ENCODE assay signal across 18 cellular contexts in genomic region chr11:64321026-64321425, GRCh38. TPM values are rescaled to one million over a fixed set of nuclear protein-coding genes. Genes with fewer than 3 reads are reported as not detected.
DNase-seq lines count a peak whose midpoint lies in the region; ATAC-seq and TF ChIP-seq lines count a peak whose summit lies in the region.
"Had no signal": no experiment of that assay in that cellular context is flagged by ENCODE, and none has a peak within 500 bp of the region (broad histone marks: within the 10 kb centered on the region; RNA-seq: fewer than 3 reads in every experiment).

No MANE protein-coding gene starts in this region.

- H3K27me3 ChIP-seq in breast epithelium (no peaks in the 10 kb centered on the region), muscle layer of duodenum (ENCODE audit: low read depth, low read length) (no peaks in the 10 kb centered on the region), transverse colon (no peaks in the 10 kb centered on the region), tibial nerve (no peaks in the 10 kb centered on the region)

- H3K9me3 ChIP-seq in breast epithelium = no peaks in the 10 kb centered on the region
- no peaks in the 10 kb centered on the region for H3K9me3 ChIP-seq in muscle layer of duodenum (ENCODE audit: control insufficient read depth in 1 of 2, low read length in 2 of 2)
- no peaks in the 10 kb centered on the region for H3K9me3 ChIP-seq in transverse colon
- no peaks in the 10 kb centered on the region for H3K9me3 ChIP-seq in tibial nerve

- no peak for ATAC-seq in HG03175 (IDR thresholded peaks at IDR 0.05; ENCODE audit: unreplicated experiment)

- TF ChIP-seq EP300 in transverse colon (IDR thresholded peaks at IDR 0.05; ENCODE audit: low read depth) (no peak), tibial nerve (IDR thresholded peaks at IDR 0.05) (no peak)

- H3K36me3 ChIP-seq in breast epithelium (no peaks in the 10 kb centered on the region), muscle layer of duodenum (ENCODE audit: control insufficient read depth in 1 of 2, insufficient read depth in 2 of 2, low read length in 2 of 2) (peaks cover 4 to 28% of the 10 kb centered on the region in 2 donors), transverse colon (no peaks in the 10 kb centered on the region), tibial nerve (peaks cover 0 to 46% (median 11%) of the 10 kb centered on the region in 3 donors)

- H3K27ac Mint-ChIP-seq in activated CD4-positive, alpha-beta memory T cell treated with anti-CD3 and anti-CD28 coated beads, Interleukin-2, amount 10 ng/mL, durations not matched to agents 7 days and 5 days = peak overlapping the region; percentile 34
- no peak overlapping the region for H3K27ac Mint-ChIP-seq in activated CD4-positive, alpha-beta memory T cell treated with anti-CD3 and anti-CD28 coated beads for 36 hours
- H3K27ac Mint-ChIP-seq: activated CD4-positive, alpha-beta T cell treated with anti-CD3 and anti-CD28 coated beads, Interleukin-2, amount 10 ng/mL, durations not matched to agents 24 days and 14 days had no signal

- H3K27ac ChIP-seq in breast epithelium (peak overlapping the region; percentile 81 to 98), muscle layer of duodenum (ENCODE audit: low read length) (peak overlapping the region; percentile 58), transverse colon (peak overlapping the region; percentile 95 to 99 (median 96)), tibial nerve (peak overlapping the region in 1 of 4 donors; percentile 40)
- H3K27ac ChIP-seq: HL-60 had no signal

- in situ Hi-C loops in transverse colon (cut with MboI; ENCODE audit: low pct_ligation_motif_present in 1 of 4, low pct_unique_long_range_greater_than_20kb in 1 of 4, low sequenced_read_pairs in 3 of 4) = no loop called here

- 47% methylated on average over 5 of the region's 5 CpGs; no CpG with 5 or more reads in 1 of the 2 donors for WGBS in transverse colon (ENCODE audit: low coverage in 1 of 2), 2 donors
- 80 to 83% methylated on average over 5 of the region's 5 CpGs for WGBS in tibial nerve, 2 donors

- no peak overlapping the region for H3K4me3 Mint-ChIP-seq in activated CD4-positive, alpha-beta memory T cell treated with anti-CD3 and anti-CD28 coated beads, Interleukin-2, amount 10 ng/mL, durations not matched to agents 7 days and 5 days
- H3K4me3 Mint-ChIP-seq in activated CD4-positive, alpha-beta memory T cell treated with anti-CD3 and anti-CD28 coated beads for 36 hours = no peak overlapping the region

- H3K27me3 Mint-ChIP-seq in activated CD4-positive, alpha-beta memory T cell treated with anti-CD3 and anti-CD28 coated beads, Interleukin-2, amount 10 ng/mL, durations not matched to agents 7 days and 5 days = no peaks in the 10 kb centered on the region
- no peaks in the 10 kb centered on the region for H3K27me3 Mint-ChIP-seq in activated CD4-positive, alpha-beta memory T cell treated with anti-CD3 and anti-CD28 coated beads for 36 hours
- H3K27me3 Mint-ChIP-seq: activated CD4-positive, alpha-beta T cell treated with anti-CD3 and anti-CD28 coated beads, Interleukin-2, amount 10 ng/mL, durations not matched to agents 24 days and 14 days had no signal

- no peaks in the 10 kb centered on the region for H3K9me3 Mint-ChIP-seq in activated CD4-positive, alpha-beta memory T cell treated with anti-CD3 and anti-CD28 coated beads, Interleukin-2, amount 10 ng/mL, durations not matched to agents 7 days and 5 days
- no peaks in the 10 kb centered on the region for H3K9me3 Mint-ChIP-seq in activated CD4-positive, alpha-beta memory T cell treated with anti-CD3 and anti-CD28 coated beads for 36 hours
- H3K9me3 Mint-ChIP-seq: activated CD4-positive, alpha-beta T cell treated with anti-CD3 and anti-CD28 coated beads, Interleukin-2, amount 10 ng/mL, durations not matched to agents 24 days and 14 days had no signal

- H3K36me3 Mint-ChIP-seq in activated CD4-positive, alpha-beta memory T cell treated with anti-CD3 and anti-CD28 coated beads, Interleukin-2, amount 10 ng/mL, durations not matched to agents 7 days and 5 days (ENCODE audit: low read depth) = peaks cover 36% of the 10 kb centered on the region
- peaks cover 24% of the 10 kb centered on the region for H3K36me3 Mint-ChIP-seq in activated CD4-positive, alpha-beta memory T cell treated with anti-CD3 and anti-CD28 coated beads for 36 hours

- H3K4me3 ChIP-seq in breast epithelium (no peak overlapping the region), muscle layer of duodenum (ENCODE audit: low read depth in 1 of 2, low read length in 2 of 2) (no peak overlapping the region), transverse colon (no peak overlapping the region), tibial nerve (no peak overlapping the region)

- no peak for DNase-seq in activated CD4-positive, alpha-beta memory T cell treated with anti-CD3 and anti-CD28 coated beads, Interleukin-2, amount 10 ng/mL, durations not matched to agents 7 days and 5 days
- DNase-seq in activated CD4-positive, alpha-beta memory T cell treated with anti-CD3 and anti-CD28 coated beads for 36 hours = no peak
- DNase-seq in breast epithelium (ENCODE audit: low spot score in 2 of 2) (no peak), transverse colon (no peak), tibial nerve (ENCODE audit: low spot score in 2 of 2) (no peak)
- no peak for DNase-seq in activated CD4-positive, CD25-positive, alpha-beta regulatory T cell (lab: John Stamatoyannopoulos, UW)
- DNase-seq: 8988T; activated CD4-positive, alpha-beta T cell treated with anti-CD3 and anti-CD28 coated beads, Interleukin-2, amount 10 ng/mL, durations not matched to agents 24 days and 14 days; activated effector memory CD4-positive, alpha-beta T cell treated with Interleukin-2 at 50 U/mL for 16 hours; effector memory CD4-positive, alpha-beta T cell; GF-D8; Kasumi-1; NCI-H146; stimulated activated CD4-positive, alpha-beta T cell treated with anti-CD3 and anti-CD28 coated beads, Interleukin-2, amount 100 ng/mL, for 48 hours had no signal

- POLR2A ChIA-PET in activated CD4-positive, alpha-beta memory T cell treated with anti-CD3 and anti-CD28 coated beads, Interleukin-2, amount 10 ng/mL, durations not matched to agents 7 days and 5 days (lab: Charles Lee) = interaction anchor here (4.8 kb wide), 1 partner anchor 9 kb away, joined by 104 read pairs; no protein-coding TSS in a partner anchor
- POLR2A ChIA-PET in activated CD4-positive, alpha-beta memory T cell treated with anti-CD3 and anti-CD28 coated beads for 36 hours (lab: Charles Lee) = no interaction called here

- peaks cover 40% of the 10 kb centered on the region for H3K4me1 Mint-ChIP-seq in activated CD4-positive, alpha-beta memory T cell treated with anti-CD3 and anti-CD28 coated beads, Interleukin-2, amount 10 ng/mL, durations not matched to agents 7 days and 5 days
- H3K4me1 Mint-ChIP-seq in activated CD4-positive, alpha-beta memory T cell treated with anti-CD3 and anti-CD28 coated beads for 36 hours (ENCODE audit: low read depth) = peaks cover 21% of the 10 kb centered on the region

- CTCF ChIA-PET in activated CD4-positive, alpha-beta memory T cell treated with anti-CD3 and anti-CD28 coated beads, Interleukin-2, amount 10 ng/mL, durations not matched to agents 7 days and 5 days (lab: Charles Lee) = interaction anchor here (1.4 kb wide), 1 partner anchor 11 kb away, joined by 4 read pairs; no protein-coding TSS in a partner anchor
- CTCF ChIA-PET in activated CD4-positive, alpha-beta memory T cell treated with anti-CD3 and anti-CD28 coated beads for 36 hours (lab: Charles Lee) = no interaction called here

- intact Hi-C loops in activated CD4-positive, alpha-beta memory T cell treated with anti-CD3 and anti-CD28 coated beads for 36 hours (cut with micrococcal nuclease) = no loop called here
- intact Hi-C loops in breast epithelium (cut with DNase I; ENCODE audit: low total_unique reads) = no loop called here
- intact Hi-C loops in transverse colon (cut with DNase I; ENCODE audit: low total_unique reads) = no loop called here

- TF ChIP-seq POLR2A in breast epithelium (IDR thresholded peaks at IDR 0.05) = no peak
- no peak for TF ChIP-seq POLR2A in transverse colon (IDR thresholded peaks at IDR 0.05)
- no peak for TF ChIP-seq POLR2A in tibial nerve (IDR thresholded peaks at IDR 0.05)

- H3K4me1 ChIP-seq in breast epithelium (peaks cover 0 to 14% of the 10 kb centered on the region in 2 donors), muscle layer of duodenum (ENCODE audit: control insufficient read depth in 1 of 2, insufficient read depth in 2 of 2, low read length in 2 of 2) (peaks cover 0 to 21% of the 10 kb centered on the region in 2 donors), transverse colon (peaks cover 3 to 49% (median 40%) of the 10 kb centered on the region in 4 donors), tibial nerve (peaks cover 0 to 28% (median 12%) of the 10 kb centered on the region in 4 donors)

- no peak for TF ChIP-seq CTCF in breast epithelium (IDR thresholded peaks at IDR 0.05)
- no peak for TF ChIP-seq CTCF in transverse colon (IDR thresholded peaks at IDR 0.05)
- no peak for TF ChIP-seq CTCF in tibial nerve (IDR thresholded peaks at IDR 0.05)

RNA-seq across cellular contexts. Expression of gene PRDX5, which starts 3.1 kb away (rescaled TPM):
- total RNA-seq in activated CD4-positive, alpha-beta memory T cell treated with anti-CD3 and anti-CD28 coated beads, Interleukin-2, amount 10 ng/mL, durations not matched to agents 7 days and 5 days = 100 to 1,000 TPM; 137 to 139 TPM
- total RNA-seq in activated CD4-positive, alpha-beta memory T cell treated with anti-CD3 and anti-CD28 coated beads for 36 hours = 100 to 1,000 TPM; 156 to 164 TPM
- 100 to 1,000 TPM; 241 to 327 (median 262) TPM for total RNA-seq in breast epithelium
- total RNA-seq in transverse colon = 100 to 1,000 TPM; 152 to 381 (median 265) TPM
- 100 to 1,000 TPM; 142 to 246 (median 204) TPM for total RNA-seq in tibial nerve

RNA-seq across cellular contexts. Expression of gene TRMT112, which starts 3.7 kb away (rescaled TPM):
- total RNA-seq in activated CD4-positive, alpha-beta memory T cell treated with anti-CD3 and anti-CD28 coated beads, Interleukin-2, amount 10 ng/mL, durations not matched to agents 7 days and 5 days = 100 to 1,000 TPM; 137 to 145 TPM
- total RNA-seq in activated CD4-positive, alpha-beta memory T cell treated with anti-CD3 and anti-CD28 coated beads for 36 hours = 100 to 1,000 TPM; 255 to 258 TPM
- total RNA-seq in breast epithelium (100 to 1,000 TPM; 206 to 266 (median 262) TPM), transverse colon (10 to 100 TPM; 59.1 to 99.9 (median 82.7) TPM), tibial nerve (100 to 1,000 TPM; 290 to 381 (median 327) TPM)

RNA-seq across cellular contexts. Expression of gene ESRRA, which starts 15.7 kb away (rescaled TPM):
- total RNA-seq in activated CD4-positive, alpha-beta memory T cell treated with anti-CD3 and anti-CD28 coated beads, Interleukin-2, amount 10 ng/mL, durations not matched to agents 7 days and 5 days = 10 to 100 TPM; 38.5 to 42.2 TPM
- 10 to 100 TPM; 32.8 to 35.6 TPM for total RNA-seq in activated CD4-positive, alpha-beta memory T cell treated with anti-CD3 and anti-CD28 coated beads for 36 hours
- total RNA-seq in breast epithelium (10 to 100 TPM; 38.2 to 43.9 (median 39.5) TPM), transverse colon (100 to 1,000 TPM; 142 to 272 (median 221) TPM), tibial nerve (10 to 100 TPM; 26.0 to 39.3 (median 28.7) TPM)

RNA-seq across cellular contexts. Expression of gene CCDC88B, which starts 19.0 kb away (rescaled TPM):
- 100 to 1,000 TPM in 1 of 2 experiments, 10 to 100 TPM in 1; 99.1 to 106 TPM for total RNA-seq in activated CD4-positive, alpha-beta memory T cell treated with anti-CD3 and anti-CD28 coated beads, Interleukin-2, amount 10 ng/mL, durations not matched to agents 7 days and 5 days
- total RNA-seq in activated CD4-positive, alpha-beta memory T cell treated with anti-CD3 and anti-CD28 coated beads for 36 hours = 10 to 100 TPM; 69.5 to 74.5 TPM
- total RNA-seq in breast epithelium (10 to 100 TPM in 1 of 3 donors, 1 to 10 TPM in 2; 3.3 to 10.7 (median 5.9) TPM), transverse colon (100 to 1,000 TPM in 1 of 4 donors, 10 to 100 TPM in 3; 24.8 to 203 (median 47.1) TPM), tibial nerve (10 to 100 TPM in 3 of 4 donors, 1 to 10 TPM in 1; 6.9 to 48.0 (median 14.4) TPM)

RNA-seq across cellular contexts. Expression of gene CATSPERZ, which starts 20.9 kb away (rescaled TPM):
- total RNA-seq in activated CD4-positive, alpha-beta memory T cell treated with anti-CD3 and anti-CD28 coated beads, Interleukin-2, amount 10 ng/mL, durations not matched to agents 7 days and 5 days = not detected
- total RNA-seq in activated CD4-positive, alpha-beta memory T cell treated with anti-CD3 and anti-CD28 coated beads for 36 hours = not detected
- total RNA-seq in breast epithelium = 1 to 10 TPM in 1 of 3 donors, not detected in 2; 1.8 TPM
- total RNA-seq in transverse colon = 10 to 100 TPM in 1 of 4 donors, not detected in 3; 20.9 TPM
- total RNA-seq in tibial nerve = not detected
- total RNA-seq: activated CD4-positive, alpha-beta T cell treated with anti-CD3 and anti-CD28 coated beads, Interleukin-2, amount 10 ng/mL, durations not matched to agents 24 days and 14 days; H1 had no signal
